In genomic region chr17:28710948-28711722, GRCh38 we compare ENCODE assay signal across 8 cellular contexts. TPM values are rescaled to one million over a fixed set of nuclear protein-coding genes. Genes with fewer than 3 reads are reported as not detected.
DNase-seq lines count a peak whose midpoint lies in the region; ATAC-seq and TF ChIP-seq lines count a peak whose summit lies in the region.

No MANE protein-coding gene starts in this region.

- no peaks in the 10 kb centered on the region for H3K36me3 ChIP-seq in liver (ENCODE audit: control insufficient read depth in 4 of 4, insufficient read depth in 3 of 4, low read depth in 1 of 4, low read length in 3 of 4)

- no peak for TF ChIP-seq CTCF in liver (IDR thresholded peaks at IDR 0.05; ENCODE audit: low read depth, low read length, missing input control)

- TF ChIP-seq RAD21 in liver (IDR thresholded peaks at IDR 0.05): no peak

- DNase-seq in Ammon's horn (ENCODE audit: low spot score) (peak; percentile 86), NCI-H526 treated with DMSO at 0.1 percent for 48 hours (lab: John Stamatoyannopoulos, UW) (peak; percentile 96), dermis blood vessel endothelial cell (peak; percentile 88)
- DNase-seq in activated CD4-positive, alpha-beta T cell treated with anti-CD3 and anti-CD28 coated beads, Interleukin-2, amount 50 U/mL, for 24 hours (ENCODE audit: low read depth in 1 of 2, low spot score in 1 of 2): peak; percentile 83 to 90
- DNase-seq in stimulated activated CD4-positive, alpha-beta T cell treated with anti-CD3 and anti-CD28 coated beads, Interleukin-2, amount 100 ng/mL, for 48 hours: peak; percentile 92 to 94

- TF ChIP-seq POLR2A in GM19099 (IDR thresholded peaks at IDR 0.05; ENCODE audit: extremely low read depth, insufficient read length, low read depth): peak; percentile 65

- WGBS in liver: 2% methylated on average over 69 of the region's 69 CpGs

- peak overlapping the region; percentile 30 to 66 for H3K9ac ChIP-seq in liver (ENCODE audit: low read depth in 1 of 2, low read length in 2 of 2)

- H3K9me3 ChIP-seq in liver (ENCODE audit: control insufficient read depth in 4 of 4, low read length in 3 of 4): no peaks in the 10 kb centered on the region

- peak; percentile 77 for ATAC-seq in HG03439 (IDR thresholded peaks at IDR 0.05; ENCODE audit: unreplicated experiment)

- H3K27me3 ChIP-seq in liver (ENCODE audit: control insufficient read depth in 4 of 4, insufficient read depth in 4 of 4, low read length in 3 of 4): no peaks in the 10 kb centered on the region

- peak overlapping the region; percentile 60 to 66 (median 60) for H3K4me3 ChIP-seq in liver (ENCODE audit: low read depth in 1 of 3, low read length in 3 of 3)

- peaks cover 1 to 11% (median 6%) of the 10 kb centered on the region in 4 donors for H3K4me1 ChIP-seq in liver (ENCODE audit: control insufficient read depth in 4 of 4, insufficient read depth in 4 of 4, low read length in 3 of 4)

- peak overlapping the region; percentile 69 to 73 for H3K27ac ChIP-seq in liver (ENCODE audit: low read depth in 1 of 2, low read length in 2 of 2)

TF ChIP-seq in liver, 16 proteins besides CTCF, POLR2A, EP300 and RAD21:
- TF ChIP-seq, protein P1, sequence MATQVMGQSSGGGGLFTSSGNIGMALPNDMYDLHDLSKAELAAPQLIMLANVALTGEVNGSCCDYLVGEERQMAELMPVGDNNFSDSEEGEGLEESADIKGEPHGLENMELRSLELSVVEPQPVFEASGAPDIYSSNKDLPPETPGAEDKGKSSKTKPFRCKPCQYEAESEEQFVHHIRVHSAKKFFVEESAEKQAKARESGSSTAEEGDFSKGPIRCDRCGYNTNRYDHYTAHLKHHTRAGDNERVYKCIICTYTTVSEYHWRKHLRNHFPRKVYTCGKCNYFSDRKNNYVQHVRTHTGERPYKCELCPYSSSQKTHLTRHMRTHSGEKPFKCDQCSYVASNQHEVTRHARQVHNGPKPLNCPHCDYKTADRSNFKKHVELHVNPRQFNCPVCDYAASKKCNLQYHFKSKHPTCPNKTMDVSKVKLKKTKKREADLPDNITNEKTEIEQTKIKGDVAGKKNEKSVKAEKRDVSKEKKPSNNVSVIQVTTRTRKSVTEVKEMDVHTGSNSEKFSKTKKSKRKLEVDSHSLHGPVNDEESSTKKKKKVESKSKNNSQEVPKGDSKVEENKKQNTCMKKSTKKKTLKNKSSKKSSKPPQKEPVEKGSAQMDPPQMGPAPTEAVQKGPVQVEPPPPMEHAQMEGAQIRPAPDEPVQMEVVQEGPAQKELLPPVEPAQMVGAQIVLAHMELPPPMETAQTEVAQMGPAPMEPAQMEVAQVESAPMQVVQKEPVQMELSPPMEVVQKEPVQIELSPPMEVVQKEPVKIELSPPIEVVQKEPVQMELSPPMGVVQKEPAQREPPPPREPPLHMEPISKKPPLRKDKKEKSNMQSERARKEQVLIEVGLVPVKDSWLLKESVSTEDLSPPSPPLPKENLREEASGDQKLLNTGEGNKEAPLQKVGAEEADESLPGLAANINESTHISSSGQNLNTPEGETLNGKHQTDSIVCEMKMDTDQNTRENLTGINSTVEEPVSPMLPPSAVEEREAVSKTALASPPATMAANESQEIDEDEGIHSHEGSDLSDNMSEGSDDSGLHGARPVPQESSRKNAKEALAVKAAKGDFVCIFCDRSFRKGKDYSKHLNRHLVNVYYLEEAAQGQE (IDR thresholded peaks at IDR 0.05): peak; percentile 6
- no peak for TF ChIP-seq SP1 (IDR thresholded peaks at IDR 0.05)
- no peak for TF ChIP-seq ZBTB33 (IDR thresholded peaks at IDR 0.05)

RNA-seq across cellular contexts. Expression of gene PROCA1, which starts 0.6 kb away (rescaled TPM):
- total RNA-seq in dermis blood vessel endothelial cell: 0.51 and 0.56 TPM in 2 replicates
- under 1 TPM; 0.25 to 0.65 TPM for total RNA-seq in liver
- under 1 TPM; 0.16 to 0.44 TPM for polyA plus RNA-seq in liver

RNA-seq across cellular contexts. Expression of gene RAB34, which starts 6.5 kb away (rescaled TPM):
- 25.6 and 36.9 TPM in 2 replicates for total RNA-seq in dermis blood vessel endothelial cell
- total RNA-seq in liver: 10 to 100 TPM in 1 of 2 donors, 1 to 10 TPM in 1; 5.6 to 14.3 TPM
- 1 to 10 TPM; 4.5 to 9.6 TPM for polyA plus RNA-seq in liver

RNA-seq across cellular contexts. Expression of gene RPL23A, which starts 8.7 kb away (rescaled TPM):
- total RNA-seq in dermis blood vessel endothelial cell: 777 and 912 TPM in 2 replicates
- 100 to 1,000 TPM; 106 to 189 TPM for total RNA-seq in liver
- 100 to 1,000 TPM; 484 to 507 TPM for polyA plus RNA-seq in liver

RNA-seq across cellular contexts. Expression of gene TLCD1, which starts 14.9 kb away (rescaled TPM):
- 0.85 and 0.93 TPM in 2 replicates for total RNA-seq in dermis blood vessel endothelial cell
- 1 to 10 TPM; 4.4 to 7.9 TPM for total RNA-seq in liver
- polyA plus RNA-seq in liver: 1 to 10 TPM; 5.1 to 8.8 TPM

RNA-seq across cellular contexts. Expression of gene NEK8, which starts 17.5 kb away (rescaled TPM):
- total RNA-seq in dermis blood vessel endothelial cell (2.9 and 3.9 TPM in 2 replicates), liver (1 to 10 TPM; 6.3 to 7.8 TPM)
- polyA plus RNA-seq in liver: 1 to 10 TPM; 1.7 to 2.7 TPM

Comparison
In these comparisons a context has a peak if more than half of its experiments do, and no peak if none do; other contexts are left out.
1. Peak in every context shown above with its lines: DNase-seq, ATAC-seq, H3K4me3 ChIP-seq and H3K27ac ChIP-seq.